Comparison of ENCODE assay signal across 11 cellular contexts in the genomic region with DNA sequence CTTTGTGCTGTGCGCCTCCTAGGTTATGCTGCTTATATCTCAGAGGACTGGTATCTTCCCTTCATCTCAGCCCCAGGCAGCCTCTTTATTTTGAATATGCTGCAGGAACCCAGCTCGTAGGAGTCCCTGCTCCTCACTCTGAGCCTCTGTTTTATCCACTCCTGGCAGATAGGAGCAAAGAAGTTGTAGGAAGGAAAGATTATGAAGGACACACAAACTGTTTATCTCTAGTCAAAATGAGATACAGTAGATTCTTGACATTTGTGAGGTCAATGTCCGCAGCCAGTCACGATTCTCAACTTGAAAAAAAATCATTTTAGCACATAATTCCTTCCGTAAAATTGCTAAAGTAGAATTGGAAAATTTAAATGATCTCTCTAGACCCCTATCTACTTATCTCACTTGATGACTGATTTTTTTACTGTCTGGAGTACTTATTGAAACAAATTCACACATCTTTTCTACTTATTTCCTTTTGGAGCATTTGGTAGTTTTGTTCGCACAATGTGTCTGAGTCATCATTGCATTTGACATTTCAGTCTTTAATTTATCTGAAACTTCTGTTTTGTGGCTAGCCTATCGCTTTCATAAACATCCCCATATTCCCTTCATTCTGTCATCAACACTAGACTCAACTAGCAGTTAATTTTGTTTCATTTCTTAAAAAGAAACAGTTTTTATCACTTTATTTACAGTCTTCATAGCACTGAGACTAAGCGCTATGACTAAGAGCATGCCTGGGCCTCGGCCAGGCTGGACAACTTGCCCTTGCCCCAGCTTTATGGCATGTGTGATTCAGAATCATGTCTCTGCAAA. TPM values are rescaled to one million over a fixed set of nuclear protein-coding genes. Genes with fewer than 3 reads are reported as not detected.
DNase-seq lines count a peak whose midpoint lies in the region; ATAC-seq and TF ChIP-seq lines count a peak whose summit lies in the region.
"Had no signal": no experiment of that assay in that cellular context is flagged by ENCODE, and none has a peak within 500 bp of the region (broad histone marks: within the 10 kb centered on the region; RNA-seq: fewer than 3 reads in every experiment).

No MANE protein-coding gene starts in this region.

- TF ChIP-seq CTCF in HFFc6 (IDR thresholded peaks at IDR 0.05) = no peak
- TF ChIP-seq CTCF in CD14-positive monocyte (IDR thresholded peaks at IDR 0.05) = no peak

- ATAC-seq in activated naive CD4-positive, alpha-beta T cell treated with anti-CD3 and anti-CD28 coated beads, Interleukin-2, amount 50 U/mL, for 72 hours = peak; percentile 86 to 93
- ATAC-seq: HepG2 had no signal

- peak; percentile 68 for DNase-seq in AG08396 (ENCODE audit: low spot score)
- peak; percentile 64 for DNase-seq in HFFc6
- no peak for DNase-seq in activated naive CD4-positive, alpha-beta T cell treated with anti-CD3 and anti-CD28 coated beads, Interleukin-2, amount 50 U/mL, for 72 hours (ENCODE audit: low spot score in 2 of 2)
- peak; percentile 67 for DNase-seq in kidney tubule cell (ENCODE audit: low spot score)
- no peak for DNase-seq in iPS-NIHi7 (ENCODE audit: extremely low spot score)
- no peak for DNase-seq in NCI-H526 (lab: John Stamatoyannopoulos, UW)
- DNase-seq in NCI-H128 (lab: John Stamatoyannopoulos, UW; ENCODE audit: unreplicated experiment) = no peak
- no peak for DNase-seq in CD14-positive monocyte (ENCODE audit: low spot score)
- DNase-seq: islet precursor cell, RPMI8226 had no signal

- H3K27ac Mint-ChIP-seq in HFFc6 = peak overlapping the region; percentile 24
- peak overlapping the region; percentile 75 to 82 for H3K27ac Mint-ChIP-seq in activated naive CD4-positive, alpha-beta T cell treated with anti-CD3 and anti-CD28 coated beads, Interleukin-2, amount 50 U/mL, for 72 hours
- no peak overlapping the region for H3K27ac Mint-ChIP-seq in CD14-positive monocyte

- H3K4me1 Mint-ChIP-seq in HFFc6 (ENCODE audit: low read depth) (peaks cover 29% of the 10 kb centered on the region), CD14-positive monocyte (peaks cover 18% of the 10 kb centered on the region)

- H3K36me3 Mint-ChIP-seq in HFFc6 (ENCODE audit: low read depth) = no peaks in the 10 kb centered on the region
- H3K36me3 Mint-ChIP-seq in activated naive CD4-positive, alpha-beta T cell treated with anti-CD3 and anti-CD28 coated beads, Interleukin-2, amount 50 U/mL, for 72 hours = no peaks in the 10 kb centered on the region
- peaks cover 27 to 34% of the 10 kb centered on the region in 2 donors for H3K36me3 Mint-ChIP-seq in CD14-positive monocyte

- H3K27me3 Mint-ChIP-seq in HFFc6 (ENCODE audit: insufficient read depth) (no peaks in the 10 kb centered on the region), CD14-positive monocyte (ENCODE audit: low read depth in 3 of 3) (peaks cover 0 to 3% (median 0%) of the 10 kb centered on the region in 3 donors)

- H3K4me3 Mint-ChIP-seq in HFFc6 (peak overlapping the region; percentile 61; the same call in 1 of the 2 replicates), CD14-positive monocyte (no peak overlapping the region)

- H3K9me3 Mint-ChIP-seq in HFFc6 (no peaks in the 10 kb centered on the region), CD14-positive monocyte (peaks cover 0 to 6% (median 1%) of the 10 kb centered on the region in 7 donors)
- H3K9me3 Mint-ChIP-seq in activated naive CD4-positive, alpha-beta T cell treated with anti-CD3 and anti-CD28 coated beads, Interleukin-2, amount 50 U/mL, for 72 hours = no peaks in the 10 kb centered on the region

- intact Hi-C loops in CD14-positive monocyte (cut with micrococcal nuclease) = no loop called here

RNA-seq across cellular contexts. Expression of a gene that starts 15.8 kb away (rescaled TPM):
- total RNA-seq in HFFc6 (2021; fragmentation: NEBNext Ultra II Directional; extraction: Animal tissue kit (Norgen Biotek cat#: 25700)) = 1 to 10 TPM; 7.4 to 8.8 (median 8.2) TPM
- 1 to 10 TPM; 3.1 to 5.4 TPM for total RNA-seq in activated naive CD4-positive, alpha-beta T cell treated with anti-CD3 and anti-CD28 coated beads, Interleukin-2, amount 50 U/mL, for 72 hours
- polyA plus RNA-seq in CD14-positive monocyte = 1 to 10 TPM; 2.1 to 3.7 TPM

Comparison
In these comparisons a context has a peak if more than half of its experiments do, and no peak if none do; other contexts are left out.
1. DNase-seq: peak in AG08396 (single experiment), HFFc6 (single experiment) and kidney tubule cell (single experiment); none in activated naive CD4-positive, alpha-beta T cell treated with anti-CD3 and anti-CD28 coated beads, Interleukin-2, amount 50 U/mL, for 72 hours (0 of 2), iPS-NIHi7 (single experiment), NCI-H526 (0 of 2), NCI-H128 (single experiment) and CD14-positive monocyte (single experiment).
2. H3K27ac Mint-ChIP-seq: peak in HFFc6 (single experiment) and activated naive CD4-positive, alpha-beta T cell treated with anti-CD3 and anti-CD28 coated beads, Interleukin-2, amount 50 U/mL, for 72 hours (2 of 2); none in CD14-positive monocyte (0 of 7).